13 cellular contexts compared by ENCODE assay signal in genomic region chr19:38047048-38047435, GRCh38.
DNase-seq lines count a peak whose midpoint lies in the region; ATAC-seq and TF ChIP-seq lines count a peak whose summit lies in the region.
"Had no signal": no experiment of that assay in that cellular context is flagged by ENCODE, and none has a peak within 500 bp of the region (broad histone marks: within the 10 kb centered on the region; RNA-seq: fewer than 3 reads in every experiment).

No MANE protein-coding gene starts in this region.

- H3K27me3 ChIP-seq in GM06990 (replicated peaks; ENCODE audit: control insufficient read depth, insufficient read depth, low read length) (no peaks in the 10 kb centered on the region), OCI-LY1 (ENCODE audit: insufficient read depth, low read length) (no peaks in the 10 kb centered on the region), esophagus squamous epithelium (no peaks in the 10 kb centered on the region)
- H3K27me3 ChIP-seq: dorsolateral prefrontal cortex, gastroesophageal sphincter had no signal

- H3K36me3 ChIP-seq in GM06990 (ENCODE audit: control insufficient read depth, insufficient read depth, low read length): no peaks in the 10 kb centered on the region; the same call in 1 of the 2 replicates
- H3K36me3 ChIP-seq in OCI-LY1 (ENCODE audit: insufficient read depth, low read length): no peaks in the 10 kb centered on the region; the same call in 1 of the 2 replicates
- H3K36me3 ChIP-seq in esophagus squamous epithelium: no peaks in the 10 kb centered on the region

- H3K4me3 ChIP-seq in GM06990 (replicated peaks; ENCODE audit: low read depth, low read length): peak overlapping the region; percentile 49
- H3K4me3 ChIP-seq in OCI-LY1 (ENCODE audit: low read depth, low read length, poor library complexity, severe bottlenecking): peak overlapping the region; percentile 16
- no peak overlapping the region for H3K4me3 ChIP-seq in esophagus squamous epithelium
- H3K4me3 ChIP-seq: dorsolateral prefrontal cortex, gastroesophageal sphincter, smooth muscle cell had no signal

- H3F3A ChIP-seq in OCI-LY1 (ENCODE audit: insufficient read depth, low read length): peaks cover 13% of the 10 kb centered on the region; the same call in 1 of the 2 replicates

- TF ChIP-seq POLR2A in esophagus squamous epithelium (IDR thresholded peaks at IDR 0.05): no peak

- H3K9me3 Mint-ChIP-seq in activated naive CD4-positive, alpha-beta T cell treated with anti-CD3 and anti-CD28 coated beads, Interleukin-2, amount 50 U/mL, for 72 hours: no peaks in the 10 kb centered on the region

- H3K9ac ChIP-seq in OCI-LY1 (ENCODE audit: low read length): peak overlapping the region; percentile 56; the same call in 1 of the 2 replicates

- whole genome bisulfite sequencing in esophagus squamous epithelium, 2 donors: 84 to 89% methylated on average over 8 of the region's 8 CpGs

- H3K27ac ChIP-seq in OCI-LY1 (ENCODE audit: low read depth, low read length, poor library complexity, severe bottlenecking) (peak overlapping the region; percentile 98), esophagus squamous epithelium (no peak overlapping the region)
- H3K27ac ChIP-seq: dorsolateral prefrontal cortex, gastroesophageal sphincter had no signal

- H3K4me1 ChIP-seq in OCI-LY1 (ENCODE audit: insufficient read depth, low read length, severe bottlenecking): peaks cover 70% of the 10 kb centered on the region
- no peaks in the 10 kb centered on the region for H3K4me1 ChIP-seq in esophagus squamous epithelium
- H3K4me1 ChIP-seq: gastroesophageal sphincter had no signal

- ATAC-seq in activated naive CD4-positive, alpha-beta T cell treated with anti-CD3 and anti-CD28 coated beads, Interleukin-2, amount 50 U/mL, for 72 hours: no peak
- ATAC-seq in HG02623 (IDR thresholded peaks at IDR 0.05; ENCODE audit: unreplicated experiment) (no peak), SK-N-SH treated with all-trans-retinoic acid at 6 μM for 48 hours (no peak)
- ATAC-seq: gastroesophageal sphincter had no signal

- DNase-seq in GM06990 (ENCODE audit: extremely low read depth, insufficient read length): peak; percentile 47
- peak in 1 of 2 donors; percentile 26 for DNase-seq in activated naive CD4-positive, alpha-beta T cell treated with anti-CD3 and anti-CD28 coated beads, Interleukin-2, amount 50 U/mL, for 72 hours (ENCODE audit: low spot score in 2 of 2)
- DNase-seq in retina: peak; percentile 26
- no peak for DNase-seq in islet precursor cell
- DNase-seq in esophagus squamous epithelium (lab: John Stamatoyannopoulos, UW): no peak
- DNase-seq: Calu3 had no signal

- peaks cover 0 to 2% of the 10 kb centered on the region in 2 donors for H3K36me3 Mint-ChIP-seq in activated naive CD4-positive, alpha-beta T cell treated with anti-CD3 and anti-CD28 coated beads, Interleukin-2, amount 50 U/mL, for 72 hours

- no peak overlapping the region for H2AFZ ChIP-seq in OCI-LY1 (ENCODE audit: low read length)

- peak overlapping the region; percentile 56 for H3K4me2 ChIP-seq in OCI-LY1 (ENCODE audit: low read length)
- H3K4me2 ChIP-seq: smooth muscle cell had no signal

- TF ChIP-seq CTCF in GM06990 (IDR thresholded peaks at IDR 0.05; ENCODE audit: insufficient read depth, low read length, poor library complexity, severe bottlenecking): no peak
- TF ChIP-seq CTCF in OCI-LY1 (IDR thresholded peaks at IDR 0.05; ENCODE audit: low read length): no peak
- no peak for TF ChIP-seq CTCF in esophagus squamous epithelium (IDR thresholded peaks at IDR 0.05)

- H3K9me3 ChIP-seq in OCI-LY1 (ENCODE audit: low read length) (peaks cover 1% of the 10 kb centered on the region; the same call in 1 of the 2 replicates), esophagus squamous epithelium (no peaks in the 10 kb centered on the region)
- H3K9me3 ChIP-seq: gastroesophageal sphincter had no signal

- H4K20me1 ChIP-seq in OCI-LY1 (ENCODE audit: insufficient read depth, low read length): no peaks in the 10 kb centered on the region

- H3K9me2 ChIP-seq in OCI-LY1 (ENCODE audit: low read depth, low read length): no peaks in the 10 kb centered on the region

- H3K79me2 ChIP-seq in OCI-LY1 (ENCODE audit: insufficient read depth, low read length): no peaks in the 10 kb centered on the region

- peak overlapping the region; percentile 95 to 96 for H3K27ac Mint-ChIP-seq in activated naive CD4-positive, alpha-beta T cell treated with anti-CD3 and anti-CD28 coated beads, Interleukin-2, amount 50 U/mL, for 72 hours
- H3K27ac Mint-ChIP-seq: nephron had no signal

- intact Hi-C loops in esophagus squamous epithelium (cut with DNase I): no loop called here

TF ChIP-seq in SK-N-SH treated with all-trans-retinoic acid at 6 μM for 48 hours, 23 proteins besides CTCF, POLR2A, EP300 and RAD21:
- TF ChIP-seq ARNTL (CRISPR knock-in tag; IDR thresholded peaks at IDR 0.05; ENCODE audit: borderline replicate concordance, low read depth): no peak
- no peak for TF ChIP-seq TSHZ2 (CRISPR knock-in tag; IDR thresholded peaks at IDR 0.05)
- TF ChIP-seq ISL1 (CRISPR knock-in tag; IDR thresholded peaks at IDR 0.05): no peak
- no peak for TF ChIP-seq PPARA (CRISPR knock-in tag; IDR thresholded peaks at IDR 0.05; ENCODE audit: borderline replicate concordance)
- TF ChIP-seq CSRNP3 (CRISPR knock-in tag; IDR thresholded peaks at IDR 0.05): no peak
- TF ChIP-seq BACH2 (CRISPR knock-in tag; IDR thresholded peaks at IDR 0.05; ENCODE audit: borderline replicate concordance): no peak
- TF ChIP-seq TOX (CRISPR knock-in tag; IDR thresholded peaks at IDR 0.05; ENCODE audit: borderline replicate concordance): no peak
- no peak for TF ChIP-seq OSR1 (CRISPR knock-in tag; IDR thresholded peaks at IDR 0.05)
- no peak for TF ChIP-seq ZFP3 (CRISPR knock-in tag; IDR thresholded peaks at IDR 0.05)
- no peak for TF ChIP-seq SNAI2 (CRISPR knock-in tag; IDR thresholded peaks at IDR 0.05)
- TF ChIP-seq GLIS3 (CRISPR knock-in tag; IDR thresholded peaks at IDR 0.05): no peak
- TF ChIP-seq ZFP30 (CRISPR knock-in tag; IDR thresholded peaks at IDR 0.05): no peak
- TF ChIP-seq CREB5 (CRISPR knock-in tag; IDR thresholded peaks at IDR 0.05; ENCODE audit: low read depth): no peak
- TF ChIP-seq ESRRG (CRISPR knock-in tag; IDR thresholded peaks at IDR 0.05): no peak
TF ChIP-seq in SK-N-SH treated with all-trans-retinoic acid at 6 μM for 48 hours: peak in this region for 0.

Comparison
In these comparisons a context has a peak if more than half of its experiments do, and no peak if none do; other contexts are left out.
1. DNase-seq: peak in GM06990 (single experiment) and retina (single experiment); none in islet precursor cell (single experiment) and esophagus squamous epithelium (single experiment).
2. H3K4me3 ChIP-seq: peak in GM06990 (single experiment) and OCI-LY1 (single experiment); none in esophagus squamous epithelium (0 of 4).